ENCODE assay signal across 1 cellular context in genomic region chr16:23537390-23537789, GRCh38.
TF ChIP-seq lines count a peak whose summit lies in the region.

No MANE protein-coding gene starts in this region.

TF ChIP-seq in HepG2, 621 proteins besides CTCF, POLR2A, EP300 and RAD21 (continued from another document and continues in another):
- TF ChIP-seq NRL (CRISPR knock-in tag; IDR thresholded peaks at IDR 0.05; ENCODE audit: borderline replicate concordance), result no peak
- TF ChIP-seq ZNF34 (CRISPR knock-in tag; IDR thresholded peaks at IDR 0.05; ENCODE audit: borderline replicate concordance), result no peak
- no peak for TF ChIP-seq NR2F1 (CRISPR knock-in tag; IDR thresholded peaks at IDR 0.05)
- no peak for TF ChIP-seq POLR2AphosphoS5 (IDR thresholded peaks at IDR 0.05; ENCODE audit: low read depth, low read length)
- peak; percentile 74 for TF ChIP-seq ELF3 (CRISPR knock-in tag; IDR thresholded peaks at IDR 0.05)
- no peak for TF ChIP-seq ZBTB2 (CRISPR knock-in tag; IDR thresholded peaks at IDR 0.05; ENCODE audit: low read depth)
- no peak for TF ChIP-seq TFDP1 (CRISPR knock-in tag; IDR thresholded peaks at IDR 0.05; ENCODE audit: borderline replicate concordance)
- TF ChIP-seq ZXDC (CRISPR knock-in tag; IDR thresholded peaks at IDR 0.05), result no peak
- TF ChIP-seq IRX3 (CRISPR knock-in tag; IDR thresholded peaks at IDR 0.05; ENCODE audit: borderline replicate concordance, low read depth), result no peak
- TF ChIP-seq ZNF503 (CRISPR knock-in tag; IDR thresholded peaks at IDR 0.05), result no peak
- no peak for TF ChIP-seq NCOR1 (IDR thresholded peaks at IDR 0.05; ENCODE audit: borderline replicate concordance, low read length)
- no peak for TF ChIP-seq KMT2A (CRISPR knock-in tag; IDR thresholded peaks at IDR 0.05)
- no peak for TF ChIP-seq ZFAT (CRISPR knock-in tag; conservative IDR thresholded peaks at IDR 0.05)
- no peak for TF ChIP-seq ZNF407 (CRISPR knock-in tag; IDR thresholded peaks at IDR 0.05; ENCODE audit: not compliant biosample characterization)
- peak; percentile 47; the same call in 1 of the 2 replicates for TF ChIP-seq ERF (CRISPR knock-in tag; IDR thresholded peaks at IDR 0.05)
- no peak for TF ChIP-seq ZFP82 (CRISPR knock-in tag; IDR thresholded peaks at IDR 0.05; ENCODE audit: borderline replicate concordance)
- no peak for TF ChIP-seq MTF2 (CRISPR knock-in tag; IDR thresholded peaks at IDR 0.05; ENCODE audit: borderline replicate concordance)
- TF ChIP-seq SMAD9 (CRISPR knock-in tag; IDR thresholded peaks at IDR 0.05), result no peak
- no peak for TF ChIP-seq ZNF800 (CRISPR knock-in tag; IDR thresholded peaks at IDR 0.05)
- no peak for TF ChIP-seq PRDM10 (CRISPR knock-in tag; IDR thresholded peaks at IDR 0.05; ENCODE audit: low read depth)
- no peak for TF ChIP-seq DPF2 (CRISPR knock-in tag; IDR thresholded peaks at IDR 0.05; ENCODE audit: borderline replicate concordance, low read depth)
- TF ChIP-seq ZSCAN9 (CRISPR knock-in tag; IDR thresholded peaks at IDR 0.05; ENCODE audit: borderline replicate concordance), result peak; percentile 49; the same call in 1 of the 2 replicates
- peak; percentile 60; the same call in 1 of the 2 replicates for TF ChIP-seq TFAP4 (IDR thresholded peaks at IDR 0.05; ENCODE audit: borderline replicate concordance, low read depth)
- TF ChIP-seq ZNF7 (CRISPR knock-in tag; IDR thresholded peaks at IDR 0.05), result no peak
- TF ChIP-seq KDM1A (CRISPR knock-in tag; IDR thresholded peaks at IDR 0.05), result 0 out of 2 replicates have a peak, but pooled peaks have one; percentile 23
- TF ChIP-seq POLR2G (IDR thresholded peaks at IDR 0.05; ENCODE audit: low read depth, low read length), result no peak
- TF ChIP-seq SMC3 (IDR thresholded peaks at IDR 0.05; ENCODE audit: low read length), result no peak
- TF ChIP-seq TOPORS (CRISPR knock-in tag; IDR thresholded peaks at IDR 0.05), result no peak
- no peak for TF ChIP-seq MED8 (CRISPR knock-in tag; IDR thresholded peaks at IDR 0.05; ENCODE audit: insufficient replicate concordance)
- TF ChIP-seq NFKB2 (CRISPR knock-in tag; IDR thresholded peaks at IDR 0.05; ENCODE audit: borderline replicate concordance), result no peak
- no peak for TF ChIP-seq GMEB1 (CRISPR knock-in tag; IDR thresholded peaks at IDR 0.05; ENCODE audit: borderline replicate concordance)
- TF ChIP-seq ISL2 (CRISPR knock-in tag; IDR thresholded peaks at IDR 0.05), result no peak
- TF ChIP-seq PLRG1 (conservative IDR thresholded peaks at IDR 0.05), result no peak
